In the genomic region with DNA sequence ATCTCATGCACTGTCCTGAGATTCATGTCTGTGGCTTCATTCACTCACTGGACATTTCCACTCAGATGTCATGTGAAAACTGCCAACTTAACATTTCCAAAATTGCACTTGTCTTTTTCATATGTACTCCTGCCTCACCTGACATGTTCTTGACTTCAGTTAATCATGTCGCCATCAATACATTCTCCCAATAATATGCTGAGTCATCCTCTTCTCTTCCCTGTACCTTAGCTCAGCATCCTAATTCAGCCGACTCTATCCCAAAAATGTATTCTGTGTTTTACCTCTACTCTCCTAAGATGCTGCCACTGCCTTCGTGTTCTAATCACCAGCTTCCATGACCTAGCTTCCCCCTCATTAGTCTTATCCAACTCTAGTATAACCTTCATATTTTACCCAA, we compare ENCODE assay signal across 20 cellular contexts.
DNase-seq lines count a peak whose midpoint lies in the region; ATAC-seq, FAIRE-seq and TF ChIP-seq lines count a peak whose summit lies in the region.
"Had no signal": no experiment of that assay in that cellular context is flagged by ENCODE, and none has a peak within 500 bp of the region (broad histone marks: within the 10 kb centered on the region; RNA-seq: fewer than 3 reads in every experiment).

No MANE protein-coding gene starts in this region.

- H3K4me2 ChIP-seq in GM23338 (no peak overlapping the region), K562 (ENCODE audit: insufficient read depth, low read length) (no peak overlapping the region)
- H3K4me2 ChIP-seq: BLaER1 had no signal

- H3K36me3 ChIP-seq in GM23338 (ENCODE audit: insufficient read depth) (no peaks in the 10 kb centered on the region), K562 (ENCODE audit: control insufficient read depth, insufficient read depth, low read length) (no peaks in the 10 kb centered on the region)
- H3K36me3 ChIP-seq: BLaER1 had no signal

- no peak overlapping the region for H3K9ac ChIP-seq in K562 (ENCODE audit: insufficient read depth in 1 of 2, low read depth in 2 of 2, low read length in 2 of 2)
- H3K9ac ChIP-seq: BLaER1 had no signal

- H2AFZ ChIP-seq in GM23338 (peak overlapping the region; percentile 70; the same call in 1 of the 2 replicates), K562 (ENCODE audit: low read depth, low read length) (no peak overlapping the region)

- H3K4me3 Mint-ChIP-seq in GM23338 (no peak overlapping the region), mesothelial cell of epicardium (no peak overlapping the region), CD14-positive monocyte (no peak overlapping the region)
- H3K4me3 Mint-ChIP-seq in CD4-positive, alpha-beta T cell, result no peak overlapping the region
- H3K4me3 Mint-ChIP-seq: B cell; CD4-positive, alpha-beta memory T cell had no signal

- H3K4me1 Mint-ChIP-seq in GM23338 (no peaks in the 10 kb centered on the region), mesothelial cell of epicardium (peaks cover 32% of the 10 kb centered on the region), CD14-positive monocyte (no peaks in the 10 kb centered on the region)
- H3K4me1 Mint-ChIP-seq in CD4-positive, alpha-beta T cell (ENCODE audit: low read depth), result no peaks in the 10 kb centered on the region
- H3K4me1 Mint-ChIP-seq: B cell; CD4-positive, alpha-beta memory T cell had no signal

- H3K4me1 ChIP-seq in GM23338 (ENCODE audit: insufficient read depth) (no peaks in the 10 kb centered on the region), K562 (replicated peaks in 1 of 2; ENCODE audit: control insufficient read depth in 2 of 2, insufficient read depth in 2 of 2, low read length in 2 of 2) (no peaks in the 10 kb centered on the region)
- H3K4me1 ChIP-seq: BLaER1 had no signal

- FAIRE-seq in K562 (lab: Jason Lieb, UNC), result no peak
- FAIRE-seq: GM12891, GM18507 had no signal

- H3K79me2 ChIP-seq in GM23338 (replicated peaks; ENCODE audit: insufficient read depth) (no peaks in the 10 kb centered on the region), K562 (ENCODE audit: control insufficient read depth, insufficient read depth, low read length) (no peaks in the 10 kb centered on the region)

- intact Hi-C loops in K562 (cut with micrococcal nuclease), result no loop called here
- intact Hi-C loops in CD4-positive, alpha-beta T cell (cut with DNase I, micrococcal nuclease), result no loop called here
- intact Hi-C loops in CD14-positive monocyte (cut with micrococcal nuclease), result no loop called here

- H3K4me3 ChIP-seq in GM23338 (no peak overlapping the region), K562 (no peak overlapping the region)
- H3K4me3 ChIP-seq: BLaER1 had no signal

- WGBS in K562 (ENCODE audit: insufficient coverage, low coverage, missing lambda C conversion rate), result 2% methylated on average over 3 of the region's 3 CpGs

- peaks cover 10% of the 10 kb centered on the region; the same call in 1 of the 2 replicates for H3K9me2 ChIP-seq in GM23338 (ENCODE audit: insufficient read depth)

- H3K9me3 Mint-ChIP-seq in GM23338, result peaks cover 21% of the 10 kb centered on the region
- H3K9me3 Mint-ChIP-seq in mesothelial cell of epicardium, result peaks cover 17% of the 10 kb centered on the region
- no peaks in the 10 kb centered on the region for H3K9me3 Mint-ChIP-seq in CD4-positive, alpha-beta T cell
- H3K9me3 Mint-ChIP-seq in CD14-positive monocyte, result peaks cover 0 to 15% (median 7%) of the 10 kb centered on the region in 7 donors

- BruUV-seq in K562 (replicated peaks; lab: Mats Ljungman, UMichigan), result no TSS peak

- H3K27ac ChIP-seq in GM23338 (ENCODE audit: low read depth) (no peak overlapping the region), K562 (ENCODE audit: extremely low read depth, low read depth, low read length) (no peak overlapping the region)
- no peak overlapping the region for H3K27ac ChIP-seq in CD4-positive, alpha-beta T cell (ENCODE audit: low read depth, low read length)
- H3K27ac ChIP-seq: BLaER1, C4-2B had no signal

- peaks cover 3% of the 10 kb centered on the region; the same call in 1 of the 2 replicates for H3K9me3 ChIP-seq in K562 (replicated peaks; ENCODE audit: control insufficient read depth, insufficient read depth, low read depth, low read length)
- no peaks in the 10 kb centered on the region for H3K9me3 ChIP-seq in CD4-positive, alpha-beta T cell (ENCODE audit: control insufficient read depth, low read length)

- no peaks in the 10 kb centered on the region for H3K9me1 ChIP-seq in K562 (ENCODE audit: control insufficient read depth, insufficient read depth, low read length)

- CTCF ChIA-PET in K562 (lab: Yijun Ruan, JAX; ENCODE audit: low intra/inter-chr PET ratio), result no interaction called here
- CTCF ChIA-PET in CD4-positive, alpha-beta T cell (lab: Charles Lee), result no interaction called here

- no peaks in the 10 kb centered on the region for H3K27me3 Mint-ChIP-seq in GM23338 (ENCODE audit: insufficient read depth, low read depth, poor library complexity)
- H3K27me3 Mint-ChIP-seq in mesothelial cell of epicardium (ENCODE audit: low read depth), result no peaks in the 10 kb centered on the region
- no peaks in the 10 kb centered on the region for H3K27me3 Mint-ChIP-seq in CD4-positive, alpha-beta T cell
- peaks cover 0 to 2% (median 0%) of the 10 kb centered on the region in 3 donors for H3K27me3 Mint-ChIP-seq in CD14-positive monocyte (ENCODE audit: low read depth in 3 of 3)
- H3K27me3 Mint-ChIP-seq: B cell; CD4-positive, alpha-beta memory T cell had no signal

- peaks cover 17% of the 10 kb centered on the region for H3K36me3 Mint-ChIP-seq in GM23338 (ENCODE audit: low read depth)
- peaks cover 6% of the 10 kb centered on the region for H3K36me3 Mint-ChIP-seq in mesothelial cell of epicardium
- no peaks in the 10 kb centered on the region for H3K36me3 Mint-ChIP-seq in CD4-positive, alpha-beta T cell (ENCODE audit: low read depth)
- no peaks in the 10 kb centered on the region for H3K36me3 Mint-ChIP-seq in CD14-positive monocyte
- H3K36me3 Mint-ChIP-seq: CD4-positive, alpha-beta memory T cell had no signal

- no peaks in the 10 kb centered on the region for H3F3A ChIP-seq in GM23338 (replicated peaks; ENCODE audit: low read depth)

- no peak for TF ChIP-seq POLR2A in K562 (conservative IDR thresholded peaks at IDR 0.05)

- no peak for DNase-seq in GM23338 (ENCODE audit: low spot score)
- DNase-seq in K562 (ENCODE audit: extremely low read depth in 1 of 4, low spot score in 3 of 4), result no peak
- no peak for DNase-seq in mesothelial cell of epicardium (ENCODE audit: low spot score in 2 of 2, unreplicated experiment in 2 of 2)
- no peak for DNase-seq in CD4-positive, alpha-beta T cell
- DNase-seq in CD14-positive monocyte (ENCODE audit: low spot score), result no peak
- no peak for DNase-seq in iPS-NIHi7 (ENCODE audit: extremely low spot score)
- DNase-seq: Calu3; CD4-positive, alpha-beta memory T cell; COR-L47; DMS53; DMS79 treated with DMSO at 0.1 percent for 48 hours; GF-D8; GOT3; H7; HCEC 1CT had no signal

- H3K27ac Mint-ChIP-seq in GM23338 (peak overlapping the region; percentile 20), mesothelial cell of epicardium (peak overlapping the region; percentile 26), CD14-positive monocyte (no peak overlapping the region)
- no peak overlapping the region for H3K27ac Mint-ChIP-seq in CD4-positive, alpha-beta T cell
- H3K27ac Mint-ChIP-seq: B cell; CD4-positive, alpha-beta memory T cell had no signal

- in situ Hi-C loops in K562 (cut with MboI), result no loop called here

- TF ChIP-seq CTCF in GM23338 (conservative IDR thresholded peaks at IDR 0.05; ENCODE audit: low read depth in 2 of 2) (no peak), K562 (IDR thresholded peaks at IDR 0.05 in 2 of 3, conservative IDR thresholded peaks at IDR 0.05 in 1 of 3; ENCODE audit: insufficient read depth in 2 of 3, low read depth in 1 of 3, low read length in 3 of 3) (no peak), mesothelial cell of epicardium (IDR thresholded peaks at IDR 0.05; ENCODE audit: unreplicated experiment) (no peak), CD14-positive monocyte (IDR thresholded peaks at IDR 0.05) (no peak)
- TF ChIP-seq CTCF in CD4-positive, alpha-beta T cell (IDR thresholded peaks at IDR 0.05), result no peak

- H4K20me1 ChIP-seq in GM23338 (replicated peaks; ENCODE audit: insufficient read depth) (no peaks in the 10 kb centered on the region), K562 (replicated peaks; ENCODE audit: control insufficient read depth, insufficient read depth, low read length) (no peaks in the 10 kb centered on the region)
- H4K20me1 ChIP-seq: BLaER1 had no signal

- ATAC-seq in GM23338 (no peak), K562 (no peak)
- ATAC-seq in CD4-positive, alpha-beta T cell (ENCODE audit: poor library complexity), result no peak

- H3K27me3 ChIP-seq in GM23338 (ENCODE audit: insufficient read depth), result no peaks in the 10 kb centered on the region
- no peaks in the 10 kb centered on the region for H3K27me3 ChIP-seq in K562 (ENCODE audit: control insufficient read depth in 2 of 2, insufficient read depth in 2 of 2, low read length in 2 of 2)
- H3K27me3 ChIP-seq in CD4-positive, alpha-beta T cell (ENCODE audit: control insufficient read depth, insufficient read depth, low read length), result no peaks in the 10 kb centered on the region
- H3K27me3 ChIP-seq: BLaER1 had no signal

- no peak for TF ChIP-seq RAD21 in K562 (CRISPR knock-in tag; conservative IDR thresholded peaks at IDR 0.05 in 1 of 2, IDR thresholded peaks at IDR 0.05 in 1 of 2)

- no peak for TF ChIP-seq EP300 in K562 (IDR thresholded peaks at IDR 0.05; ENCODE audit: low read length)

- POLR2A ChIA-PET in K562 (lab: Yijun Ruan, JAX), result no interaction called here
- POLR2A ChIA-PET in CD4-positive, alpha-beta T cell (lab: Charles Lee), result no interaction called here

TF ChIP-seq in GM23338, 12 proteins besides CTCF, POLR2A, EP300 and RAD21 (continues in another document):
- TF ChIP-seq POLR2AphosphoS5 (IDR thresholded peaks at IDR 0.05; ENCODE audit: low read depth) (no peak), ZNF114 (CRISPR knock-in tag; IDR thresholded peaks at IDR 0.05) (no peak), JUNB (IDR thresholded peaks at IDR 0.05; ENCODE audit: unreplicated experiment) (no peak), CREB1 (CRISPR knock-in tag; IDR thresholded peaks at IDR 0.05; ENCODE audit: low read depth) (no peak)

TF ChIP-seq in K562, 482 proteins besides CTCF, POLR2A, EP300 and RAD21 (continues in another document):
- TF ChIP-seq, protein P1, sequence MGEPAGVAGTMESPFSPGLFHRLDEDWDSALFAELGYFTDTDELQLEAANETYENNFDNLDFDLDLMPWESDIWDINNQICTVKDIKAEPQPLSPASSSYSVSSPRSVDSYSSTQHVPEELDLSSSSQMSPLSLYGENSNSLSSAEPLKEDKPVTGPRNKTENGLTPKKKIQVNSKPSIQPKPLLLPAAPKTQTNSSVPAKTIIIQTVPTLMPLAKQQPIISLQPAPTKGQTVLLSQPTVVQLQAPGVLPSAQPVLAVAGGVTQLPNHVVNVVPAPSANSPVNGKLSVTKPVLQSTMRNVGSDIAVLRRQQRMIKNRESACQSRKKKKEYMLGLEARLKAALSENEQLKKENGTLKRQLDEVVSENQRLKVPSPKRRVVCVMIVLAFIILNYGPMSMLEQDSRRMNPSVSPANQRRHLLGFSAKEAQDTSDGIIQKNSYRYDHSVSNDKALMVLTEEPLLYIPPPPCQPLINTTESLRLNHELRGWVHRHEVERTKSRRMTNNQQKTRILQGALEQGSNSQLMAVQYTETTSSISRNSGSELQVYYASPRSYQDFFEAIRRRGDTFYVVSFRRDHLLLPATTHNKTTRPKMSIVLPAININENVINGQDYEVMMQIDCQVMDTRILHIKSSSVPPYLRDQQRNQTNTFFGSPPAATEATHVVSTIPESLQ (CRISPR knock-in tag; IDR thresholded peaks at IDR 0.05), result no peak
- TF ChIP-seq PCBP1 (IDR thresholded peaks at IDR 0.05; ENCODE audit: low read depth, low read length, poor library complexity, severe bottlenecking), result no peak

Comparison
In these comparisons a context has a peak if more than half of its experiments do, and no peak if none do; other contexts are left out.
1. H3K27ac Mint-ChIP-seq: peak in GM23338 (single experiment) and mesothelial cell of epicardium (single experiment); none in CD4-positive, alpha-beta T cell (single experiment) and CD14-positive monocyte (0 of 7).